In genomic region chr20:47857142-47857993, GRCh38 we compare ENCODE assay signal across 1 cellular context.
TF ChIP-seq lines count a peak whose summit lies in the region.

No MANE protein-coding gene starts in this region.

TF ChIP-seq in GM12878, 131 proteins besides CTCF, POLR2A, EP300 and RAD21 (continued from another document):
- TF ChIP-seq ZBTB11 (CRISPR knock-in tag; IDR thresholded peaks at IDR 0.05) (no peak), MYB (IDR thresholded peaks at IDR 0.05; ENCODE audit: borderline replicate concordance, low read depth, low read length) (no peak), RCOR1 (conservative IDR thresholded peaks at IDR 0.05; ENCODE audit: low read depth, low read length) (no peak), YBX1 (IDR thresholded peaks at IDR 0.05) (no peak), SREBF1 (IDR thresholded peaks at IDR 0.05; ENCODE audit: low read length) (no peak), ATF2 (IDR thresholded peaks at IDR 0.05; ENCODE audit: low read length) (no peak), BCL11A (IDR thresholded peaks at IDR 0.05; ENCODE audit: low read depth, low read length) (no peak), STAT1 (conservative IDR thresholded peaks at IDR 0.05) (no peak), TCF3 (IDR thresholded peaks at IDR 0.05; ENCODE audit: borderline replicate concordance, insufficient read depth, low read depth, low read length) (no peak), NFXL1 (IDR thresholded peaks at IDR 0.05; ENCODE audit: borderline replicate concordance) (peak; percentile 6; the same call in 1 of the 2 replicates), PML (IDR thresholded peaks at IDR 0.05; ENCODE audit: low read length) (no peak), SPI1 (IDR thresholded peaks at IDR 0.05; ENCODE audit: borderline replicate concordance, insufficient read depth, low read depth, low read length) (peak; percentile 77; the same call in 1 of the 2 replicates), ASH2L (IDR thresholded peaks at IDR 0.05; ENCODE audit: borderline replicate concordance, low read depth) (no peak), EGR1 (IDR thresholded peaks at IDR 0.05; ENCODE audit: borderline replicate concordance in 1 of 2, low read depth in 2 of 2, low read length in 2 of 2) (peak in 1 of 2 experiments; percentile 28; a peak in 1 of 3 replicates), CBX5 (IDR thresholded peaks at IDR 0.05; ENCODE audit: low read depth) (no peak), CHD2 (IDR thresholded peaks at IDR 0.05; ENCODE audit: borderline replicate concordance, low read depth, low read length) (no peak), YY1 (IDR thresholded peaks at IDR 0.05; ENCODE audit: low read depth, low read length) (no peak), SUPT20H (IDR thresholded peaks at IDR 0.05; ENCODE audit: borderline replicate concordance, control insufficient read depth, low read depth, low read length) (no peak), SMAD1 (IDR thresholded peaks at IDR 0.05; ENCODE audit: low read depth, partially characterized antibody) (no peak), ZBTB33 (IDR thresholded peaks at IDR 0.05) (no peak), TBL1XR1 (IDR thresholded peaks at IDR 0.05; ENCODE audit: low read depth, low read length) (no peak)
TF ChIP-seq in GM12878: peak in this region for 8.
